ENCODE assay signal across 8 cellular contexts in the genomic region with DNA sequence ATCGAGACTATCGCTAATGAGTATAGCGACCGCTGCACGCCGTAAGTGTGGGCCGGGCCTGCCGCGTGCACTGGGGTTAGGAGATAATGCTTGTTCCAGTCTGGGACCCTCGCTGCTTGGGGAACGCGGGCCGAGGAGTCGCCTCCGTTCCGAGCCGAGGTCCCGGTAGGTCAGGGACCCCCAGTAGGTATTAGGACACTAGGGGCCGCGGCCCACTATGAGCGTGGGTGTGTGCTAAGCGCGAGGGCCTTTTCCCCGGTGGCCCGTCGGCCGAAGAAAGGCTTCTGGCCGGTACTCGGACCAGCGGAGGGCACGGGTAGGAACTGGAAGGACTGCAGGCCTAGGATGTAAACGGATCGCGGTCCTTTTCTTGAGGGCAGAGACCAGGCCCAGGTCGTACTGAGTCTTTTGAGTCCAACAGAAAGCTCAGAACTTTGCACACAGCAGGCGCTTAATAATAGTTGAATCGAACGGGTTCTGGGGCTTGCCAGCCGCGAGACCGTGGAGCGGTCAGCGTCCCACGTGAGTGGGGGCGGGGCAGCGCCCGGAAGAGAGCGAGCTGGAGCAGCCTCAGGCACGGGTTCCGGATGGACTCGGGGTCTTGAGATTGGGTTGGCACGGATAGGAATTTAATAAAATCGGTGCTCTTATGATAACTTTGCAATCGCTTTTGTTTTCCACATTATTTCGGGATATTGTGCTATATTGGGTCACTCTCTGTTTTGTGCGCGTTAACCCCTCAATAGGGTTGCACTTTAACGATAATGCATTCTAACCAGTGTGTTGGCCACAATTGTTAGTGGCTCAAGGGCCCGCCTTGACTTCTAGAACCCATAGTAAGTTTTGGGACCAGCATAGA. TPM values are rescaled to one million over a fixed set of nuclear protein-coding genes. Genes with fewer than 3 reads are reported as not detected.
DNase-seq lines count a peak whose midpoint lies in the region; ATAC-seq and TF ChIP-seq lines count a peak whose summit lies in the region.

No MANE protein-coding gene starts in this region.

- no peaks in the 10 kb centered on the region for H3K36me3 ChIP-seq in breast epithelium

- intact Hi-C loops in breast epithelium (cut with DNase I; ENCODE audit: low total_unique reads): no loop called here

- no peak for TF ChIP-seq CTCF in breast epithelium (IDR thresholded peaks at IDR 0.05)

- peak; percentile 39 for ATAC-seq in GM21619 (IDR thresholded peaks at IDR 0.05; ENCODE audit: unreplicated experiment)

- TF ChIP-seq POLR2A in breast epithelium (IDR thresholded peaks at IDR 0.05): no peak

- H3K4me1 ChIP-seq in breast epithelium: peaks cover 0 to 10% of the 10 kb centered on the region in 2 donors

- H3K9me3 ChIP-seq in breast epithelium: no peaks in the 10 kb centered on the region

- peak overlapping the region; percentile 98 to 99 for H3K27ac ChIP-seq in breast epithelium

- H3K27me3 ChIP-seq in breast epithelium: no peaks in the 10 kb centered on the region

- peak overlapping the region; percentile 99 for H3K4me3 ChIP-seq in Jurkat, Clone E6-1 (ENCODE audit: low read length)
- H3K4me3 ChIP-seq in breast epithelium: peak overlapping the region; percentile 97 to 98 (median 98)

- DNase-seq in GF-D8 (lab: John Stamatoyannopoulos, UW): peak; percentile 9
- DNase-seq in Jurkat, Clone E6-1 (ENCODE audit: low read depth, low spot score): no peak
- peak; percentile 79 for DNase-seq in UCSD-AML1 (lab: John Stamatoyannopoulos, UW; ENCODE audit: unreplicated experiment)
- DNase-seq in breast epithelium (ENCODE audit: low spot score in 2 of 2): peak; percentile 35 to 56
- DNase-seq in inferior parietal cortex (ENCODE audit: extremely low spot score): peak; percentile 22
- DNase-seq in stimulated activated CD4-positive, alpha-beta T cell treated with anti-CD3 and anti-CD28 coated beads, Interleukin-12 subunit alpha, Interleukin-12 subunit beta, amount 100 ng/mL, for 24 hours (ENCODE audit: low read depth in 2 of 2): peak; percentile 17 to 58
- DNase-seq in NCI-H1930 (lab: John Stamatoyannopoulos, UW): no peak

RNA-seq across cellular contexts. Expression of a gene that starts 0.7 kb away (rescaled TPM):
- 222 TPM for polyA plus RNA-seq in Jurkat, Clone E6-1 (2012; ENCODE audit: insufficient read depth, insufficient read length)
- 10 to 100 TPM; 45.6 to 67.2 (median 55.4) TPM for total RNA-seq in breast epithelium

RNA-seq across cellular contexts. Expression of a gene that starts 26.2 kb away (rescaled TPM):
- 55.2 TPM for polyA plus RNA-seq in Jurkat, Clone E6-1 (2012; ENCODE audit: insufficient read depth, insufficient read length)
- 10 to 100 TPM; 13.6 to 30.4 (median 21.6) TPM for total RNA-seq in breast epithelium

Comparison
In these comparisons a context has a peak if more than half of its experiments do, and no peak if none do; other contexts are left out.
1. DNase-seq: peak in GF-D8 (single experiment), UCSD-AML1 (single experiment), breast epithelium (2 of 2), inferior parietal cortex (single experiment) and stimulated activated CD4-positive, alpha-beta T cell treated with anti-CD3 and anti-CD28 coated beads, Interleukin-12 subunit alpha, Interleukin-12 subunit beta, amount 100 ng/mL, for 24 hours (2 of 2); none in Jurkat, Clone E6-1 (single experiment) and NCI-H1930 (0 of 2).